12 cellular contexts compared by ENCODE assay signal in the genomic region with DNA sequence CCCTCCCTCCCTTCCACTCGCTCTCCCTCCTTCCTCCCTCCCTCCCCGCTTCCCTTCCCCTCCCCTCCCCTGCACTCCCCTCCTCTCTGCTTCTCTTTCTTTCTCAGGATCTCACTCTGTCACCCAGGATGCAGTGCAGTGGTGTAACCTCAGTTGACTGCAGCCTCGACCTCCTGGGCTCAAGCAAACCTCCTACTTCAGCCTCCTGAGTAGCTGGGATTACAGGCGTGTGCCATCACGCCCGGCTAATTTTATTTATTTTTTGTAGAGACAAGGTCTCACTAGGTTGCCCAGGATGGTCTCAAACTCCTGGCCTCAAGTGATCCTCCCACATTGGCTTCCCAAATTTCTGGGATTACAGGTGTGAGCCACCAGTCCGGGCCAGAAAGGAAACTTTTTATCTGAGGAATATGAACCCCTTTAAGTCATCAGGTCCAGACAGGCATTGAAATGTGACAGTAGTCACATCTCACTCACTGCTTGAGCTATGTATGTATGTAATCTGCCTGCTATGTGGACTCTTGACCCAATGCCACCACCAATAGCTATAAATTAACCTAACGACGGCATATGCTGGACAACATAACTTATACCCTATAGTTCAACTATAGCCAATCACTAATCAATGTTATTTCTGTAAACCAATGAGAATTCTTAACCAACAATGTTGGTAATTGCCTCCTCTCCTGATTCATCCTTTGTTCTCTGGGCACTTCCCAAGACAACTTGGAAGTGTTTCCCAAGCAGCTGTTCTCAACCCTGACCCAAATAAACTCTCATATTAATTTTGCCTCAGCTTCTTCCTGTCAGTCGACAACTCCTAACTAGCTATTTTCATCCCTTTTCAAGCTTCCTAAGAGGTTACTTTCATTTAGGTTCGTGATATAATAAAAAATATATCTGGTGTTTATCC. TPM values are rescaled to one million over a fixed set of nuclear protein-coding genes. Genes with fewer than 3 reads are reported as not detected.
A peak's percentile ranks its signal among the peaks of the same experiment; 100 is the strongest.
DNase-seq lines count a peak whose midpoint lies in the region; ATAC-seq and TF ChIP-seq lines count a peak whose summit lies in the region.
"Had no signal": no experiment of that assay in that cellular context is flagged by ENCODE, and none has a peak within 500 bp of the region (broad histone marks: within the 10 kb centered on the region; RNA-seq: fewer than 3 reads in every experiment).

No MANE protein-coding gene starts in this region.

- peak overlapping the region; percentile 49 for H3K27ac Mint-ChIP-seq in activated CD8-positive, alpha-beta T cell treated with anti-CD3 and anti-CD28 coated beads for 36 hours
- no peak overlapping the region for H3K27ac Mint-ChIP-seq in activated CD8-positive, alpha-beta T cell treated with anti-CD3 and anti-CD28 coated beads, Interleukin-2, amount 10 ng/mL, durations not matched to agents 7 days and 5 days
- H3K27ac Mint-ChIP-seq in stimulated activated memory B cell treated with anti-CD40 and anti-IgM and Interleukin-4, amounts not matched to agents 10 μg/mL and 1 μg/mL and 100 μg/mL, for 72 hours: peak overlapping the region; percentile 99

- no peak for TF ChIP-seq CTCF in activated CD8-positive, alpha-beta T cell treated with anti-CD3 and anti-CD28 coated beads for 36 hours (IDR thresholded peaks at IDR 0.05)

- ATAC-seq in activated CD8-positive, alpha-beta T cell treated with anti-CD3 and anti-CD28 coated beads for 36 hours: no peak
- ATAC-seq in activated CD8-positive, alpha-beta T cell treated with anti-CD3 and anti-CD28 coated beads, Interleukin-2, amount 10 ng/mL, durations not matched to agents 7 days and 5 days: no peak
- ATAC-seq in stimulated activated memory B cell treated with anti-CD40 and anti-IgM and Interleukin-4, amounts not matched to agents 10 μg/mL and 1 μg/mL and 100 μg/mL, for 72 hours: no peak
- no peak for ATAC-seq in HG02642 (IDR thresholded peaks at IDR 0.05; ENCODE audit: poor library complexity, unreplicated experiment)
- ATAC-seq: SK-N-SH treated with all-trans-retinoic acid at 6 μM for 48 hours had no signal

- H3K4me3 Mint-ChIP-seq in activated CD8-positive, alpha-beta T cell treated with anti-CD3 and anti-CD28 coated beads for 36 hours: no peak overlapping the region
- no peak overlapping the region for H3K4me3 Mint-ChIP-seq in activated CD8-positive, alpha-beta T cell treated with anti-CD3 and anti-CD28 coated beads, Interleukin-2, amount 10 ng/mL, durations not matched to agents 7 days and 5 days
- H3K4me3 Mint-ChIP-seq in stimulated activated memory B cell treated with anti-CD40 and anti-IgM and Interleukin-4, amounts not matched to agents 10 μg/mL and 1 μg/mL and 100 μg/mL, for 72 hours: peak overlapping the region; percentile 19

- CTCF ChIA-PET in activated CD8-positive, alpha-beta T cell treated with anti-CD3 and anti-CD28 coated beads for 36 hours (lab: Charles Lee): interaction anchor here (0.9 to 3.7 kb wide), 4 partner anchors 8 to 87 kb away, joined by 3 to 21 read pairs (median 4); no protein-coding TSS in a partner anchor
- CTCF ChIA-PET in activated CD8-positive, alpha-beta T cell treated with anti-CD3 and anti-CD28 coated beads, Interleukin-2, amount 10 ng/mL, durations not matched to agents 7 days and 5 days (lab: Charles Lee): interaction anchor here (0.7 to 5.9 kb wide), 6 partner anchors 13 to 74 kb away, joined by 3 to 32 read pairs (median 5); no protein-coding TSS in a partner anchor

- H3K36me3 Mint-ChIP-seq in activated CD8-positive, alpha-beta T cell treated with anti-CD3 and anti-CD28 coated beads for 36 hours (ENCODE audit: low read depth): peaks cover 4% of the 10 kb centered on the region
- peaks cover 26% of the 10 kb centered on the region for H3K36me3 Mint-ChIP-seq in activated CD8-positive, alpha-beta T cell treated with anti-CD3 and anti-CD28 coated beads, Interleukin-2, amount 10 ng/mL, durations not matched to agents 7 days and 5 days (ENCODE audit: low read depth)
- H3K36me3 Mint-ChIP-seq in stimulated activated memory B cell treated with anti-CD40 and anti-IgM and Interleukin-4, amounts not matched to agents 10 μg/mL and 1 μg/mL and 100 μg/mL, for 72 hours: peaks cover 6% of the 10 kb centered on the region

- H3K4me1 Mint-ChIP-seq in activated CD8-positive, alpha-beta T cell treated with anti-CD3 and anti-CD28 coated beads for 36 hours (ENCODE audit: low read depth): peaks cover 75% of the 10 kb centered on the region
- H3K4me1 Mint-ChIP-seq in activated CD8-positive, alpha-beta T cell treated with anti-CD3 and anti-CD28 coated beads, Interleukin-2, amount 10 ng/mL, durations not matched to agents 7 days and 5 days (ENCODE audit: low read depth): peaks cover 68% of the 10 kb centered on the region
- H3K4me1 Mint-ChIP-seq in stimulated activated memory B cell treated with anti-CD40 and anti-IgM and Interleukin-4, amounts not matched to agents 10 μg/mL and 1 μg/mL and 100 μg/mL, for 72 hours: peaks cover 73% of the 10 kb centered on the region

- DNase-seq in activated CD8-positive, alpha-beta T cell treated with anti-CD3 and anti-CD28 coated beads for 36 hours: no peak
- no peak for DNase-seq in activated CD8-positive, alpha-beta T cell treated with anti-CD3 and anti-CD28 coated beads, Interleukin-2, amount 10 ng/mL, durations not matched to agents 7 days and 5 days
- DNase-seq in amniotic epithelial cell (ENCODE audit: low read depth) (peak; percentile 73), kidney glomerular epithelial cell (lab: John Stamatoyannopoulos, UW) (peak; percentile 40), middle frontal gyrus (ENCODE audit: extremely low spot score, low spot score) (no peak), NCI-H1105 (lab: John Stamatoyannopoulos, UW) (no peak)
- DNase-seq: DMS79, MG63, NCI-H446 treated with DMSO at 0.1 percent for 48 hours had no signal

- intact Hi-C loops in activated CD8-positive, alpha-beta T cell treated with anti-CD3 and anti-CD28 coated beads for 36 hours (cut with micrococcal nuclease): no loop called here

- POLR2A ChIA-PET in activated CD8-positive, alpha-beta T cell treated with anti-CD3 and anti-CD28 coated beads for 36 hours (lab: Charles Lee): interaction anchor here (0.8 to 4.4 kb wide), 3 partner anchors 8 to 72 kb away, joined by 3 to 22 read pairs (median 3); no protein-coding TSS in a partner anchor
- POLR2A ChIA-PET in activated CD8-positive, alpha-beta T cell treated with anti-CD3 and anti-CD28 coated beads, Interleukin-2, amount 10 ng/mL, durations not matched to agents 7 days and 5 days (lab: Charles Lee): interaction anchor here (0.7 to 1.6 kb wide), 2 partner anchors 8 to 203 kb away, joined by 4 to 7 read pairs; partner anchors contain the start of gene RIPK1

- H3K27me3 Mint-ChIP-seq in activated CD8-positive, alpha-beta T cell treated with anti-CD3 and anti-CD28 coated beads for 36 hours: no peaks in the 10 kb centered on the region
- no peaks in the 10 kb centered on the region for H3K27me3 Mint-ChIP-seq in activated CD8-positive, alpha-beta T cell treated with anti-CD3 and anti-CD28 coated beads, Interleukin-2, amount 10 ng/mL, durations not matched to agents 7 days and 5 days (ENCODE audit: low read depth)
- H3K27me3 Mint-ChIP-seq in stimulated activated memory B cell treated with anti-CD40 and anti-IgM and Interleukin-4, amounts not matched to agents 10 μg/mL and 1 μg/mL and 100 μg/mL, for 72 hours: no peaks in the 10 kb centered on the region

- peaks cover 8% of the 10 kb centered on the region for H3K9me3 Mint-ChIP-seq in activated CD8-positive, alpha-beta T cell treated with anti-CD3 and anti-CD28 coated beads for 36 hours
- H3K9me3 Mint-ChIP-seq in activated CD8-positive, alpha-beta T cell treated with anti-CD3 and anti-CD28 coated beads, Interleukin-2, amount 10 ng/mL, durations not matched to agents 7 days and 5 days (ENCODE audit: insufficient read depth): peaks cover 9% of the 10 kb centered on the region
- H3K9me3 Mint-ChIP-seq in stimulated activated memory B cell treated with anti-CD40 and anti-IgM and Interleukin-4, amounts not matched to agents 10 μg/mL and 1 μg/mL and 100 μg/mL, for 72 hours: peaks cover 3% of the 10 kb centered on the region

RNA-seq across cellular contexts. Expression of gene SERPINB1, which starts 23.9 kb away (rescaled TPM):
- total RNA-seq in activated CD8-positive, alpha-beta T cell treated with anti-CD3 and anti-CD28 coated beads for 36 hours: 10 to 100 TPM; 55.8 to 60.0 TPM
- 10 to 100 TPM; 55.1 to 57.1 TPM for total RNA-seq in activated CD8-positive, alpha-beta T cell treated with anti-CD3 and anti-CD28 coated beads, Interleukin-2, amount 10 ng/mL, durations not matched to agents 7 days and 5 days

RNA-seq across cellular contexts. Expression of gene SERPINB9, which starts 37.6 kb away (rescaled TPM):
- 10 to 100 TPM; 65.7 to 70.3 TPM for total RNA-seq in activated CD8-positive, alpha-beta T cell treated with anti-CD3 and anti-CD28 coated beads for 36 hours
- 10 to 100 TPM; 36.9 to 38.1 TPM for total RNA-seq in activated CD8-positive, alpha-beta T cell treated with anti-CD3 and anti-CD28 coated beads, Interleukin-2, amount 10 ng/mL, durations not matched to agents 7 days and 5 days

Comparison
In these comparisons a context has a peak if more than half of its experiments do, and no peak if none do; other contexts are left out.
1. DNase-seq: peak in amniotic epithelial cell (single experiment) and kidney glomerular epithelial cell (single experiment); none in activated CD8-positive, alpha-beta T cell treated with anti-CD3 and anti-CD28 coated beads for 36 hours (single experiment), activated CD8-positive, alpha-beta T cell treated with anti-CD3 and anti-CD28 coated beads, Interleukin-2, amount 10 ng/mL, durations not matched to agents 7 days and 5 days (single experiment), middle frontal gyrus (single experiment) and NCI-H1105 (single experiment).